7 cellular contexts compared by ENCODE assay signal in the genomic region with DNA sequence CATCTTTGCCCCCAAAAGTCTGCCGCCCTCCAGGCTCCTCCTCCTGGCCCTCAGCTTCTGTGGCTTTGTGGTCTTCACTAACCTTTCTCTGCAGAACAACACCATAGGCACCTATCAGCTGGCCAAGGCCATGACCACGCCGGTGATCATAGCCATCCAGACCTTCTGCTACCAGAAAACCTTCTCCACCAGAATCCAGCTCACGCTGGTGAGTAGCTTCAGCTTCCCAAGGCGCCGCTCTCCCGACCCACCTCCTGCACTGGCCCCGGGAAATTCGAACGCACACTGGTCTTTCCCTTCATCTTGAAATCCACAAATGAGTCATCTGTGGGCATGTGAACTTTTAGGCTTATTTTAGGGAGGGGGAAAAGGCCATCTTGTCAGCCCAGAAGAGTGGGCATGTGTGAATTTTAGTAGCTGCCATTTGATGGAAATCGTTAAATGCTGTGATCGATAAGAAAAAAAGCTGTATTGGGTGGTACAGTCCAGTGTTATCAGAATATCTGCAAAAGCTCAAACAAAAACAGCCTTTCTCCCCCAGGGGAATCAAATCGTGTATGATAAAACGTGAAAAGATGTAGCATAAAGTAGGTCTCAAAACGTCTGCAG. TPM values are rescaled to one million over a fixed set of nuclear protein-coding genes. Genes with fewer than 3 reads are reported as not detected.
DNase-seq lines count a peak whose midpoint lies in the region; ATAC-seq and TF ChIP-seq lines count a peak whose summit lies in the region.

No MANE protein-coding gene starts in this region.

- H3K4me3 ChIP-seq in WI38 (ENCODE audit: low read depth, low read length) (peak overlapping the region; percentile 85), kidney epithelial cell (ENCODE audit: low read depth, low read length) (peak overlapping the region; percentile 92)

- peak; percentile 29 for ATAC-seq in GM18499 (IDR thresholded peaks at IDR 0.05; ENCODE audit: insufficient read depth, unreplicated experiment)
- peak; percentile 37 for ATAC-seq in HG02610 (IDR thresholded peaks at IDR 0.05; ENCODE audit: unreplicated experiment)

- H3K27me3 ChIP-seq in kidney epithelial cell (ENCODE audit: control insufficient read depth, insufficient read depth, low read length): no peaks in the 10 kb centered on the region

- DNase-seq in NAMALWA (ENCODE audit: low spot score) (peak; percentile 56), cerebellum (ENCODE audit: low spot score) (peak; percentile 53), kidney epithelial cell (ENCODE audit: low read depth) (peak; percentile 34)
- DNase-seq in stimulated activated CD4-positive, alpha-beta T cell treated with anti-CD3 and anti-CD28 coated beads, Interleukin-12 subunit alpha, Interleukin-12 subunit beta, amount 100 ng/mL, for 48 hours (ENCODE audit: low read depth in 2 of 3, low spot score in 1 of 3): peak; percentile 9 to 20 (median 20)

- TF ChIP-seq CTCF in WI38 (IDR thresholded peaks at IDR 0.05; ENCODE audit: low read depth, low read length) (no peak), kidney epithelial cell (IDR thresholded peaks at IDR 0.05; ENCODE audit: insufficient read depth, low read length, poor library complexity, severe bottlenecking) (no peak)

- H3K36me3 ChIP-seq in kidney epithelial cell (ENCODE audit: control insufficient read depth, insufficient read depth, low read length): no peaks in the 10 kb centered on the region

RNA-seq across cellular contexts. Expression of a gene that starts 0.7 kb away (rescaled TPM):
- total RNA-seq in cerebellum: 16.2 TPM
- 4.3 and 11.4 TPM in 2 replicates for total RNA-seq in kidney epithelial cell

RNA-seq across cellular contexts. Expression of a gene that starts 59.9 kb away (rescaled TPM):
- 57.6 TPM for total RNA-seq in cerebellum
- total RNA-seq in kidney epithelial cell: 39.1 and 51.1 TPM in 2 replicates

Comparison
In these comparisons a context has a peak if more than half of its experiments do, and no peak if none do; other contexts are left out.
1. Peak in every context shown above with its lines: DNase-seq, ATAC-seq and H3K4me3 ChIP-seq.